18 cellular contexts compared by ENCODE assay signal in genomic region chr1:230986976-230987375, GRCh38. TPM values are rescaled to one million over a fixed set of nuclear protein-coding genes. Genes with fewer than 3 reads are reported as not detected.
DNase-seq lines count a peak whose midpoint lies in the region; ATAC-seq, FAIRE-seq and TF ChIP-seq lines count a peak whose summit lies in the region.
"Had no signal": no experiment of that assay in that cellular context is flagged by ENCODE, and none has a peak within 500 bp of the region (broad histone marks: within the 10 kb centered on the region; RNA-seq: fewer than 3 reads in every experiment).

No MANE protein-coding gene starts in this region.

- BruUV-seq in K562 (replicated peaks; lab: Mats Ljungman, UMichigan): no TSS peak

- no peak for TF ChIP-seq RAD21 in K562 (CRISPR knock-in tag; conservative IDR thresholded peaks at IDR 0.05 in 1 of 2, IDR thresholded peaks at IDR 0.05 in 1 of 2)

- H4K20me1 ChIP-seq in K562 (replicated peaks; ENCODE audit: control insufficient read depth, insufficient read depth, low read length): no peaks in the 10 kb centered on the region; the same call in 1 of the 2 replicates

- no peaks in the 10 kb centered on the region for H3K9me3 ChIP-seq in K562 (replicated peaks; ENCODE audit: control insufficient read depth, insufficient read depth, low read depth, low read length)
- no peaks in the 10 kb centered on the region for H3K9me3 ChIP-seq in right cardiac atrium (ENCODE audit: control insufficient read depth, low read length)
- H3K9me3 ChIP-seq: esophagus muscularis mucosa, upper lobe of left lung had no signal

- H3K27ac ChIP-seq in K562 (ENCODE audit: extremely low read depth, low read depth, low read length) (no peak overlapping the region), right cardiac atrium (ENCODE audit: low read length) (no peak overlapping the region), coronary artery (no peak overlapping the region)
- H3K27ac ChIP-seq: esophagus muscularis mucosa, HL-60, upper lobe of left lung had no signal

- POLR2A ChIA-PET in K562 (lab: Yijun Ruan, JAX): no interaction called here

- peaks cover 61% of the 10 kb centered on the region for H3K79me2 ChIP-seq in K562 (ENCODE audit: control insufficient read depth, insufficient read depth, low read length)

- intact Hi-C loops in K562 (cut with micrococcal nuclease) (loop anchor here (10.0 kb wide), 1 partner anchor 348 kb away; the partner anchor contains the start of genes EXOC8 and SPRTN), left ventricle myocardium superior (cut with micrococcal nuclease) (no loop called here), right cardiac atrium (cut with DNase I) (no loop called here)

- ATAC-seq in K562: no peak
- ATAC-seq in left ventricle myocardium superior: no peak
- ATAC-seq in HG03565 (IDR thresholded peaks at IDR 0.05; ENCODE audit: unreplicated experiment): no peak
- no peak for ATAC-seq in right cardiac atrium

- CTCF ChIA-PET in K562 (lab: Yijun Ruan, JAX; ENCODE audit: low intra/inter-chr PET ratio): no interaction called here

- no peak for FAIRE-seq in K562 (lab: Jason Lieb, UNC)

- no peak overlapping the region; a peak in 1 of 4 replicates for H3K9ac ChIP-seq in K562 (ENCODE audit: insufficient read depth in 1 of 2, low read depth in 2 of 2, low read length in 2 of 2)

- peaks cover 9 to 41% of the 10 kb centered on the region in 2 experiments for H3K4me1 ChIP-seq in K562 (replicated peaks in 1 of 2; ENCODE audit: control insufficient read depth in 2 of 2, insufficient read depth in 2 of 2, low read length in 2 of 2)
- H3K4me1 ChIP-seq in right cardiac atrium (ENCODE audit: control insufficient read depth, insufficient read depth, low read length): no peaks in the 10 kb centered on the region
- H3K4me1 ChIP-seq: esophagus muscularis mucosa had no signal

- H3K27me3 ChIP-seq in K562 (ENCODE audit: control insufficient read depth in 2 of 2, insufficient read depth in 2 of 2, low read length in 2 of 2): no peaks in the 10 kb centered on the region
- no peaks in the 10 kb centered on the region for H3K27me3 ChIP-seq in right cardiac atrium (ENCODE audit: control insufficient read depth, insufficient read depth)
- H3K27me3 ChIP-seq: esophagus muscularis mucosa, upper lobe of left lung had no signal

- no peak for TF ChIP-seq EP300 in K562 (IDR thresholded peaks at IDR 0.05; ENCODE audit: low read length)

- H3K4me2 ChIP-seq in K562 (ENCODE audit: insufficient read depth, low read length): no peak overlapping the region

- no peak overlapping the region for H2AFZ ChIP-seq in K562 (ENCODE audit: low read depth, low read length)

- TF ChIP-seq CTCF in K562 (IDR thresholded peaks at IDR 0.05 in 2 of 3, conservative IDR thresholded peaks at IDR 0.05 in 1 of 3; ENCODE audit: insufficient read depth in 2 of 3, low read depth in 1 of 3, low read length in 3 of 3) (no peak), coronary artery (IDR thresholded peaks at IDR 0.05) (no peak)

- peaks cover 73% of the 10 kb centered on the region for H3K36me3 ChIP-seq in K562 (ENCODE audit: control insufficient read depth, insufficient read depth, low read length)

- DNase-seq in ACHN: peak; percentile 69
- DNase-seq in HK-2 (ENCODE audit: unreplicated experiment): peak; percentile 58
- peak in 1 of 4 experiments; percentile 37 for DNase-seq in K562 (ENCODE audit: extremely low read depth in 1 of 4, low spot score in 3 of 4)
- DNase-seq in kidney glomerular epithelial cell (lab: John Stamatoyannopoulos, UW): peak; percentile 80
- no peak for DNase-seq in left ventricle myocardium superior
- DNase-seq in right cardiac atrium: no peak
- DNase-seq in coronary artery (ENCODE audit: low spot score): no peak
- DNase-seq: activated naive CD4-positive, alpha-beta T cell treated with anti-CD3 and anti-CD28 coated beads for 36 hours; cerebellar nuclear complex; DMS79; MM.1S; NCI-H2081 treated with DMSO at 0.1 percent for 48 hours; NK-92 treated with Interleukin-12 subunit alpha and Interleukin-12 subunit beta, amount 100 ng/mL, for 24 hours; posterior cingulate gyrus; upper lobe of left lung had no signal

- H3K4me3 ChIP-seq in K562 (no peak overlapping the region), right cardiac atrium (ENCODE audit: low read length) (no peak overlapping the region), coronary artery (no peak overlapping the region)
- H3K4me3 ChIP-seq: esophagus muscularis mucosa, upper lobe of left lung had no signal

- in situ Hi-C loops in ACHN (cut with HindIII; ENCODE audit: low pct_ligation_motif_present, low pct_unique_long_range_greater_than_20kb, low sequenced_read_pairs): no loop called here
- in situ Hi-C loops in K562 (cut with MboI): no loop called here

- 59% methylated on average over 7 of the region's 7 CpGs for WGBS in K562 (ENCODE audit: insufficient coverage, low coverage, missing lambda C conversion rate)
- WGBS in right cardiac atrium: 85% methylated on average over 7 of the region's 7 CpGs

- no peaks in the 10 kb centered on the region for H3K9me1 ChIP-seq in K562 (ENCODE audit: control insufficient read depth, insufficient read depth, low read length)

- TF ChIP-seq POLR2A in K562 (conservative IDR thresholded peaks at IDR 0.05): no peak

RNA-seq across cellular contexts. Expression of gene ARV1, which starts 8.1 kb away (rescaled TPM):
- 34.0 and 60.9 TPM in 2 replicates for total RNA-seq in K562 (2011; cell fraction: chromatin; rRNA removed; ENCODE audit: low replicate concordance)
- total RNA-seq in K562 (2011; cell fraction: nucleolus; rRNA removed): 35.9 and 44.0 TPM in 2 replicates
- total RNA-seq in K562 (2011; cell fraction: nucleoplasm; rRNA removed): 68.0 and 76.8 TPM in 2 replicates
- total RNA-seq in K562 (2014; rRNA removed) (54.8 and 66.6 TPM in 2 replicates), K562 (2014; rRNA removed; fragmentation: Illumina TruSeq; extraction: Trizol) (85.3 and 92.3 TPM in 2 replicates), K562 (2015; rRNA removed; fragmentation: Illumina TruSeq; extraction: Trizol) (70.0 and 74.0 TPM in 2 replicates), K562 (2021) (63.5 and 65.5 TPM in 2 replicates), left ventricle myocardium superior (20.4 TPM), right cardiac atrium (10 to 100 TPM; 25.2 to 29.2 (median 27.6) TPM)
- polyA plus RNA-seq in K562 (2011; rRNA removed) (101 and 139 TPM in 2 replicates), K562 (2014; fragmentation: Illumina TruSeq; extraction: Trizol) (110 and 129 TPM in 2 replicates), K562 (2014; fragmentation: Nextera tagmentation; extraction: Ambion mirVana) (10 to 100 TPM; 61.9 to 71.0 TPM), K562 (2014; rRNA removed) (117 and 128 TPM in 2 replicates), right cardiac atrium (48.5 TPM)
- polyA plus RNA-seq in K562 (2011; cell fraction: cytosol; rRNA removed): 40.2 and 61.9 TPM in 2 replicates
- polyA plus RNA-seq in K562 (2011; cell fraction: nucleus; rRNA removed): 45.5 and 69.3 TPM in 2 replicates
- 68.8 and 104 TPM in 2 replicates for polyA plus RNA-seq in K562 (2012)
- 49.0 and 59.1 TPM in 2 replicates for polyA minus RNA-seq in K562 (2011; rRNA and poly(A)+ RNA removed)
- polyA minus RNA-seq in K562 (2011; cell fraction: cytosol; rRNA and poly(A)+ RNA removed): 18.5 and 25.1 TPM in 2 replicates
- polyA minus RNA-seq in K562 (2011; cell fraction: nucleus; rRNA and poly(A)+ RNA removed): 12.0 and 15.7 TPM in 2 replicates

RNA-seq across cellular contexts. Expression of gene TTC13, which starts 8.3 kb away (rescaled TPM):
- 12.9 and 36.9 TPM in 2 replicates for total RNA-seq in K562 (2011; cell fraction: chromatin; rRNA removed; ENCODE audit: low replicate concordance)
- total RNA-seq in K562 (2011; cell fraction: nucleolus; rRNA removed): 7.5 and 12.8 TPM in 2 replicates
- total RNA-seq in K562 (2011; cell fraction: nucleoplasm; rRNA removed): 15.6 and 17.7 TPM in 2 replicates
- total RNA-seq in K562 (2014; rRNA removed) (6.2 and 7.9 TPM in 2 replicates), K562 (2014; rRNA removed; fragmentation: Illumina TruSeq; extraction: Trizol) (7.6 and 9.1 TPM in 2 replicates), K562 (2015; rRNA removed; fragmentation: Illumina TruSeq; extraction: Trizol) (9.0 and 12.2 TPM in 2 replicates), K562 (2021) (10.9 and 12.3 TPM in 2 replicates), left ventricle myocardium superior (6.2 TPM), right cardiac atrium (1 to 10 TPM; 6.5 to 8.6 (median 7.5) TPM)
- polyA plus RNA-seq in K562 (2011; rRNA removed) (7.4 and 9.6 TPM in 2 replicates), K562 (2014; fragmentation: Illumina TruSeq; extraction: Trizol) (10.4 and 13.8 TPM in 2 replicates), K562 (2014; fragmentation: Nextera tagmentation; extraction: Ambion mirVana) (1 to 10 TPM; 1.7 to 2.2 TPM), K562 (2014; rRNA removed) (9.6 and 11.4 TPM in 2 replicates), right cardiac atrium (4.5 TPM)
- 2.2 and 2.5 TPM in 2 replicates for polyA plus RNA-seq in K562 (2011; cell fraction: cytosol; rRNA removed)
- polyA plus RNA-seq in K562 (2011; cell fraction: nucleus; rRNA removed): 23.4 and 28.7 TPM in 2 replicates
- 8.7 and 13.9 TPM in 2 replicates for polyA plus RNA-seq in K562 (2012)
- 13.1 and 17.5 TPM in 2 replicates for polyA minus RNA-seq in K562 (2011; rRNA and poly(A)+ RNA removed)
- polyA minus RNA-seq in K562 (2011; cell fraction: cytosol; rRNA and poly(A)+ RNA removed): 4.4 and 6.1 TPM in 2 replicates
- 21.4 and 25.0 TPM in 2 replicates for polyA minus RNA-seq in K562 (2011; cell fraction: nucleus; rRNA and poly(A)+ RNA removed)

RNA-seq across cellular contexts. Expression of gene FAM89A, which starts 53.1 kb away (rescaled TPM):
- 18.2 and 25.0 TPM in 2 replicates for total RNA-seq in K562 (2011; cell fraction: chromatin; rRNA removed; ENCODE audit: low replicate concordance)
- 12.5 and 13.6 TPM in 2 replicates for total RNA-seq in K562 (2011; cell fraction: nucleolus; rRNA removed)
- total RNA-seq in K562 (2011; cell fraction: nucleoplasm; rRNA removed): 18.5 and 25.7 TPM in 2 replicates
- total RNA-seq in K562 (2014; rRNA removed) (66.2 TPM in 2 replicates), K562 (2014; rRNA removed; fragmentation: Illumina TruSeq; extraction: Trizol) (43.3 and 43.5 TPM in 2 replicates), K562 (2015; rRNA removed; fragmentation: Illumina TruSeq; extraction: Trizol) (25.1 and 29.3 TPM in 2 replicates), K562 (2021) (56.5 and 56.9 TPM in 2 replicates), left ventricle myocardium superior (8.6 TPM), right cardiac atrium (1 to 10 TPM; 2.3 to 7.3 (median 4.6) TPM)
- polyA plus RNA-seq in K562 (2011; rRNA removed) (25.6 and 45.4 TPM in 2 replicates), K562 (2014; fragmentation: Illumina TruSeq; extraction: Trizol) (41.0 and 42.1 TPM in 2 replicates), K562 (2014; fragmentation: Nextera tagmentation; extraction: Ambion mirVana) (10 to 100 TPM in 1 of 2 experiments, 1 to 10 TPM in 1; 8.7 to 13.3 TPM), K562 (2014; rRNA removed) (54.5 and 56.0 TPM in 2 replicates), right cardiac atrium (7.7 TPM)
- polyA plus RNA-seq in K562 (2011; cell fraction: cytosol; rRNA removed): 26.9 and 37.2 TPM in 2 replicates
- polyA plus RNA-seq in K562 (2011; cell fraction: nucleus; rRNA removed): 11.3 and 14.9 TPM in 2 replicates
- polyA plus RNA-seq in K562 (2012): 41.1 and 110 TPM in 2 replicates
- 21.1 and 30.9 TPM in 2 replicates for polyA minus RNA-seq in K562 (2011; rRNA and poly(A)+ RNA removed)
- 6.7 and 15.0 TPM in 2 replicates for polyA minus RNA-seq in K562 (2011; cell fraction: cytosol; rRNA and poly(A)+ RNA removed)
- polyA minus RNA-seq in K562 (2011; cell fraction: nucleus; rRNA and poly(A)+ RNA removed): 8.4 and 9.6 TPM in 2 replicates

Comparison
In these comparisons a context has a peak if more than half of its experiments do, and no peak if none do; other contexts are left out.
1. DNase-seq: peak in ACHN (single experiment), HK-2 (single experiment) and kidney glomerular epithelial cell (single experiment); none in left ventricle myocardium superior (single experiment), right cardiac atrium (0 of 3) and coronary artery (single experiment).